In genomic region chr6:53811082-53811481, GRCh38 we compare ENCODE assay signal across 8 cellular contexts. TPM values are rescaled to one million over a fixed set of nuclear protein-coding genes. Genes with fewer than 3 reads are reported as not detected.
DNase-seq lines count a peak whose midpoint lies in the region; ATAC-seq and TF ChIP-seq lines count a peak whose summit lies in the region.

No MANE protein-coding gene starts in this region.

- no peak overlapping the region for H3K9ac ChIP-seq in mucosa of rectum (ENCODE audit: low read depth in 1 of 2, low read length in 2 of 2)

- H3K27ac ChIP-seq in mucosa of rectum (ENCODE audit: low read depth in 2 of 2, low read length in 2 of 2), result peak overlapping the region; percentile 55 to 56
- H3K27ac ChIP-seq in sigmoid colon, result peak overlapping the region in 1 of 4 donors; percentile 21
- H3K27ac ChIP-seq in psoas muscle, result no peak overlapping the region

- H3K4me1 ChIP-seq in mucosa of rectum (ENCODE audit: control insufficient read depth in 2 of 2, insufficient read depth in 2 of 2, low read length in 2 of 2) (peaks cover 28% of the 10 kb centered on the region in 2 donors), sigmoid colon (peaks cover 0 to 32% (median 18%) of the 10 kb centered on the region in 4 donors), psoas muscle (no peaks in the 10 kb centered on the region)

- H3K4me3 ChIP-seq in mucosa of rectum (ENCODE audit: low read length in 2 of 2) (no peak overlapping the region), sigmoid colon (no peak overlapping the region), psoas muscle (no peak overlapping the region)

- TF ChIP-seq EP300 in sigmoid colon (IDR thresholded peaks at IDR 0.05), result no peak

- H3K27me3 ChIP-seq in mucosa of rectum (ENCODE audit: control insufficient read depth in 2 of 2, insufficient read depth in 2 of 2, low read length in 2 of 2), result no peaks in the 10 kb centered on the region
- H3K27me3 ChIP-seq in sigmoid colon, result no peaks in the 10 kb centered on the region
- no peaks in the 10 kb centered on the region for H3K27me3 ChIP-seq in psoas muscle (ENCODE audit: insufficient read depth in 3 of 3, low read length in 2 of 3)

- DNase-seq in AG20443 (ENCODE audit: low spot score), result peak; percentile 75
- DNase-seq in SHP77 treated with DMSO at 0.1 percent for 48 hours (lab: John Stamatoyannopoulos, UW), result peak; percentile 69
- DNase-seq in sigmoid colon, result no peak
- no peak for DNase-seq in NCI-H446 (lab: John Stamatoyannopoulos, UW)
- no peak for DNase-seq in psoas muscle

- ATAC-seq in GM19351 (IDR thresholded peaks at IDR 0.05; ENCODE audit: unreplicated experiment) (peak; percentile 76), HG03280 (IDR thresholded peaks at IDR 0.05; ENCODE audit: unreplicated experiment) (peak; percentile 75), psoas muscle (no peak)

- no peaks in the 10 kb centered on the region for H3K36me3 ChIP-seq in mucosa of rectum (ENCODE audit: control insufficient read depth in 2 of 2, insufficient read depth in 2 of 2, low read length in 2 of 2)
- no peaks in the 10 kb centered on the region for H3K36me3 ChIP-seq in sigmoid colon
- no peaks in the 10 kb centered on the region for H3K36me3 ChIP-seq in psoas muscle (ENCODE audit: insufficient read depth in 1 of 2, low read depth in 1 of 2)

- WGBS in sigmoid colon, 2 donors, result 28 to 64% methylated on average over 4 of the region's 4 CpGs
- 65 to 74% (median 72%) methylated on average over 4 of the region's 4 CpGs for WGBS in psoas muscle, 3 donors

- intact Hi-C loops in sigmoid colon (cut with DNase I), result no loop called here
- intact Hi-C loops in psoas muscle (cut with DNase I), result no loop called here

- no peak for TF ChIP-seq POLR2A in sigmoid colon (IDR thresholded peaks at IDR 0.05)

- H3K9me3 ChIP-seq in mucosa of rectum (ENCODE audit: control insufficient read depth in 2 of 2, low read length in 2 of 2) (no peaks in the 10 kb centered on the region), sigmoid colon (no peaks in the 10 kb centered on the region), psoas muscle (no peaks in the 10 kb centered on the region)

- no peak for TF ChIP-seq CTCF in sigmoid colon (IDR thresholded peaks at IDR 0.05)
- TF ChIP-seq CTCF in psoas muscle (IDR thresholded peaks at IDR 0.05), result no peak

RNA-seq across cellular contexts. Expression of gene LRRC1, which starts 16.3 kb away (rescaled TPM):
- total RNA-seq in sigmoid colon, result 10 to 100 TPM; 20.8 to 32.4 (median 24.4) TPM
- 10 to 100 TPM; 29.9 to 50.4 (median 43.2) TPM for polyA plus RNA-seq in sigmoid colon
- total RNA-seq in psoas muscle, result 1 to 10 TPM in 1 of 4 donors, under 1 TPM in 3; 0.42 to 1.1 (median 0.73) TPM
- polyA plus RNA-seq in psoas muscle, result under 1 TPM; 0.39 to 0.46 (median 0.44) TPM

Comparison
In these comparisons a context has a peak if more than half of its experiments do, and no peak if none do; other contexts are left out.
1. DNase-seq: peak in AG20443 (single experiment) and SHP77 treated with DMSO at 0.1 percent for 48 hours (single experiment); none in sigmoid colon (single experiment), NCI-H446 (0 of 2) and psoas muscle (0 of 2).
2. ATAC-seq: peak in GM19351 (single experiment) and HG03280 (single experiment); none in psoas muscle (0 of 4).
3. RNA of gene LRRC1, which starts 16.3 kb away (total RNA-seq): 20.8 to 32.4 TPM in sigmoid colon; 0.42 to 1.1 TPM in psoas muscle; every median in the first group is over 10 times any median in the second.